ENCODE assay signal across 8 cellular contexts in the genomic region with DNA sequence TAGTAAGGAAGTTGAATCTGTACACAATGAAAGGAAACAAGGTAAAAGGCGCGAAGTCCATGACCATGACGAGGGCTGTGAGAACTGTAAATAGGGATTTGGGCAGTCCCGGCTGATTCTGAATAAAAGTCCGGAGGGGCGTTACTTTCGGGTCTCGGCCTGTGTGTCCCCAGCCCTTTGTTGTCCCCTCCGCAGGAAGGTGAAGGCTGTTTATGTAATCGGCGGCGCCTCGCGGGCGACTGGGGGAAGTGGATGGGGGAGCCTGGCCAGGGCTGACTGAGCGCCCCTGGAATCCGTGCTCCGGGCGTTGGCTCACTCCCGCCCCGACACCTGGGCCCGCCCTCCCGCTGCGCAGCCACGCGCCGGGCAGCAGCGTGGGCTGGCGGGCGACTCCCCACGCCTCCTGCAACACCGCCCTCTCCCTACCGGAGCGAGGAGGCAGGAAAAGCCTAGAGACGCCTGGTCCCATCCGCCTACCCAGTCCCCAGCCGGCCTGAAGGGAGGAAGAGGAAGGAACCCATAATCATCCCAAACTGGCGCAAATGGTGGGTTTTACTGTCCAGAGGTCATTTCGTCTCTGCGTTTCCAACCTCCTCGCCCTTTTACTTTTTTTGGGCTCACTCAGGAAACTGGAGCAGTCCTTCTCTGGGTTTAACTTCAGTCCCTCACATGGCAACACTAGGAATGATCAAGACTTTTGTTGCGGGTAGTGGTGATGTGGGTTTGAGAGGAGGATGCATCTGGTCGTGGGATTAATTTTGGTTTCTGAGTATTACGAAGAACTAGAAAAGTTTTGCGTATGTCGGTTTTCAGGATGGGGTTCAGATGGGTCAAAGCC. TPM values are rescaled to one million over a fixed set of nuclear protein-coding genes. Genes with fewer than 3 reads are reported as not detected.
DNase-seq lines count a peak whose midpoint lies in the region; ATAC-seq and TF ChIP-seq lines count a peak whose summit lies in the region.

No MANE protein-coding gene starts in this region.

- peaks cover 14 to 57% (median 32%) of the 10 kb centered on the region in 4 donors for H3K4me1 Mint-ChIP-seq in CD4-positive, CD25-positive, alpha-beta regulatory T cell
- H3K4me1 Mint-ChIP-seq in activated naive CD8-positive, alpha-beta T cell treated with anti-CD3 and anti-CD28 coated beads, Interleukin-2, amount 50 U/mL, for 24 hours: peaks cover 44% of the 10 kb centered on the region
- peaks cover 36 to 42% of the 10 kb centered on the region in 2 donors for H3K4me1 Mint-ChIP-seq in immature natural killer cell
- H3K4me1 Mint-ChIP-seq in stimulated activated effector memory CD8-positive, alpha-beta T cell treated with anti-CD3 and anti-CD28 coated beads, Interleukin-12 subunit alpha, Interleukin-12 subunit beta, amount 100 ng/mL, for 72 hours: peaks cover 35% of the 10 kb centered on the region

- peaks cover 52% of the 10 kb centered on the region for H3K27me3 ChIP-seq in CD4-positive, CD25-positive, alpha-beta regulatory T cell (ENCODE audit: control insufficient read depth, insufficient read depth, low read length)
- H3K27me3 ChIP-seq in KMS-11 (ENCODE audit: insufficient read depth, low read depth): peaks cover 25% of the 10 kb centered on the region; the same call in 1 of the 2 replicates

- H3K9me3 Mint-ChIP-seq in CD4-positive, CD25-positive, alpha-beta regulatory T cell: peaks cover 0 to 3% (median 0%) of the 10 kb centered on the region in 7 donors
- H3K9me3 Mint-ChIP-seq in activated naive CD8-positive, alpha-beta T cell treated with anti-CD3 and anti-CD28 coated beads, Interleukin-2, amount 50 U/mL, for 24 hours: no peaks in the 10 kb centered on the region
- no peaks in the 10 kb centered on the region for H3K9me3 Mint-ChIP-seq in immature natural killer cell
- no peaks in the 10 kb centered on the region for H3K9me3 Mint-ChIP-seq in stimulated activated effector memory CD8-positive, alpha-beta T cell treated with anti-CD3 and anti-CD28 coated beads, Interleukin-12 subunit alpha, Interleukin-12 subunit beta, amount 100 ng/mL, for 72 hours

- H3K27ac Mint-ChIP-seq in CD4-positive, CD25-positive, alpha-beta regulatory T cell: peak overlapping the region in 2 of 3 donors; percentile 8 to 59
- H3K27ac Mint-ChIP-seq in activated naive CD8-positive, alpha-beta T cell treated with anti-CD3 and anti-CD28 coated beads, Interleukin-2, amount 50 U/mL, for 24 hours: no peak overlapping the region
- H3K27ac Mint-ChIP-seq in immature natural killer cell: peak overlapping the region in 2 of 6 donors; percentile 7 to 46
- no peak overlapping the region for H3K27ac Mint-ChIP-seq in stimulated activated effector memory CD8-positive, alpha-beta T cell treated with anti-CD3 and anti-CD28 coated beads, Interleukin-12 subunit alpha, Interleukin-12 subunit beta, amount 100 ng/mL, for 72 hours

- H2AFZ ChIP-seq in KMS-11 (ENCODE audit: low read depth): peak overlapping the region; percentile 84

- no peaks in the 10 kb centered on the region for H4K20me1 ChIP-seq in KMS-11 (ENCODE audit: insufficient read depth)

- H3K79me2 ChIP-seq in KMS-11 (ENCODE audit: insufficient read depth, low read depth): no peaks in the 10 kb centered on the region

- H3K4me3 ChIP-seq in CD4-positive, CD25-positive, alpha-beta regulatory T cell (ENCODE audit: low read depth, low read length): peak overlapping the region; percentile 73
- no peak overlapping the region for H3K4me3 ChIP-seq in KMS-11 (IDR thresholded peaks at IDR 0.05; ENCODE audit: insufficient read depth, low read depth, low read length)

- no peaks in the 10 kb centered on the region for H3K36me3 ChIP-seq in CD4-positive, CD25-positive, alpha-beta regulatory T cell (ENCODE audit: control insufficient read depth, insufficient read depth, low read length)
- no peaks in the 10 kb centered on the region for H3K36me3 ChIP-seq in KMS-11 (ENCODE audit: insufficient read depth)

- peak in 2 of 3 donors; percentile 10 to 13 for DNase-seq in CD4-positive, CD25-positive, alpha-beta regulatory T cell
- peak; percentile 17 for DNase-seq in activated naive CD8-positive, alpha-beta T cell treated with anti-CD3 and anti-CD28 coated beads, Interleukin-2, amount 50 U/mL, for 24 hours
- DNase-seq in immature natural killer cell (no peak), GOT3 (lab: John Stamatoyannopoulos, UW) (no peak)
- DNase-seq in stimulated activated effector memory CD8-positive, alpha-beta T cell treated with anti-CD3 and anti-CD28 coated beads, Interleukin-12 subunit alpha, Interleukin-12 subunit beta, amount 100 ng/mL, for 72 hours (ENCODE audit: low spot score in 2 of 2): no peak

- H3K4me3 Mint-ChIP-seq in CD4-positive, CD25-positive, alpha-beta regulatory T cell: peak overlapping the region; percentile 66 to 92 (median 90)
- H3K4me3 Mint-ChIP-seq in activated naive CD8-positive, alpha-beta T cell treated with anti-CD3 and anti-CD28 coated beads, Interleukin-2, amount 50 U/mL, for 24 hours: peak overlapping the region; percentile 78
- peak overlapping the region; percentile 79 to 93 (median 86) for H3K4me3 Mint-ChIP-seq in immature natural killer cell
- H3K4me3 Mint-ChIP-seq in stimulated activated effector memory CD8-positive, alpha-beta T cell treated with anti-CD3 and anti-CD28 coated beads, Interleukin-12 subunit alpha, Interleukin-12 subunit beta, amount 100 ng/mL, for 72 hours: peak overlapping the region; percentile 70

- H3K9ac ChIP-seq in KMS-11: peak overlapping the region; percentile 45; the same call in 1 of the 2 replicates

- H3K27ac ChIP-seq in CD4-positive, CD25-positive, alpha-beta regulatory T cell (ENCODE audit: insufficient read depth, low read length, poor library complexity, severe bottlenecking): no peak overlapping the region
- H3K27ac ChIP-seq in KMS-11: no peak overlapping the region

- no peaks in the 10 kb centered on the region for H3K9me3 ChIP-seq in CD4-positive, CD25-positive, alpha-beta regulatory T cell (ENCODE audit: control insufficient read depth in 2 of 2, low read length in 2 of 2)

- no peak for TF ChIP-seq CTCF in KMS-11 (conservative IDR thresholded peaks at IDR 0.05; ENCODE audit: low read depth, low read length)

- peak overlapping the region; percentile 85 for H3K4me2 ChIP-seq in KMS-11

- H3K36me3 Mint-ChIP-seq in CD4-positive, CD25-positive, alpha-beta regulatory T cell: no peaks in the 10 kb centered on the region
- H3K36me3 Mint-ChIP-seq in activated naive CD8-positive, alpha-beta T cell treated with anti-CD3 and anti-CD28 coated beads, Interleukin-2, amount 50 U/mL, for 24 hours (ENCODE audit: low read depth): no peaks in the 10 kb centered on the region
- no peaks in the 10 kb centered on the region for H3K36me3 Mint-ChIP-seq in immature natural killer cell
- no peaks in the 10 kb centered on the region for H3K36me3 Mint-ChIP-seq in stimulated activated effector memory CD8-positive, alpha-beta T cell treated with anti-CD3 and anti-CD28 coated beads, Interleukin-12 subunit alpha, Interleukin-12 subunit beta, amount 100 ng/mL, for 72 hours

- H3K4me1 ChIP-seq in CD4-positive, CD25-positive, alpha-beta regulatory T cell (ENCODE audit: control insufficient read depth, insufficient read depth, low read length, poor library complexity, severe bottlenecking): peaks cover 37% of the 10 kb centered on the region
- H3K4me1 ChIP-seq in KMS-11 (ENCODE audit: low read depth, poor library complexity, severe bottlenecking): peaks cover 37% of the 10 kb centered on the region

- H3K27me3 Mint-ChIP-seq in CD4-positive, CD25-positive, alpha-beta regulatory T cell: peaks cover 81% of the 10 kb centered on the region
- H3K27me3 Mint-ChIP-seq in activated naive CD8-positive, alpha-beta T cell treated with anti-CD3 and anti-CD28 coated beads, Interleukin-2, amount 50 U/mL, for 24 hours: peaks cover 49% of the 10 kb centered on the region
- peaks cover 22 to 42% (median 29%) of the 10 kb centered on the region in 3 donors for H3K27me3 Mint-ChIP-seq in immature natural killer cell (ENCODE audit: low read depth in 3 of 3)

- ATAC-seq in CD4-positive, CD25-positive, alpha-beta regulatory T cell (ENCODE audit: low read depth in 2 of 2): no peak
- ATAC-seq in activated naive CD8-positive, alpha-beta T cell treated with anti-CD3 and anti-CD28 coated beads, Interleukin-2, amount 50 U/mL, for 24 hours: no peak
- ATAC-seq in stimulated activated effector memory CD8-positive, alpha-beta T cell treated with anti-CD3 and anti-CD28 coated beads, Interleukin-12 subunit alpha, Interleukin-12 subunit beta, amount 100 ng/mL, for 72 hours: no peak
- ATAC-seq in GM18858 (IDR thresholded peaks at IDR 0.05; ENCODE audit: unreplicated experiment): no peak
- no peak for ATAC-seq in HG03025 (IDR thresholded peaks at IDR 0.05; ENCODE audit: low FRiP score, unreplicated experiment)

RNA-seq across cellular contexts. Expression of gene TRIM31, which starts 12.1 kb away (rescaled TPM):
- total RNA-seq in CD4-positive, CD25-positive, alpha-beta regulatory T cell: not detected
- under 1 TPM in 2 of 4 donors, not detected in 2; 0.13 to 0.18 TPM for polyA plus RNA-seq in CD4-positive, CD25-positive, alpha-beta regulatory T cell
- polyA plus RNA-seq in immature natural killer cell: not detected

RNA-seq across cellular contexts. Expression of gene RNF39, which starts 25.2 kb away (rescaled TPM):
- not detected for total RNA-seq in CD4-positive, CD25-positive, alpha-beta regulatory T cell
- polyA plus RNA-seq in CD4-positive, CD25-positive, alpha-beta regulatory T cell: under 1 TPM in 2 of 4 donors, not detected in 2; 0.14 to 0.23 TPM
- not detected for polyA plus RNA-seq in immature natural killer cell

RNA-seq across cellular contexts. Expression of gene PPP1R11, which starts 33.8 kb away (rescaled TPM):
- total RNA-seq in CD4-positive, CD25-positive, alpha-beta regulatory T cell: 59.4 TPM
- 100 to 1,000 TPM in 1 of 4 donors, 10 to 100 TPM in 3; 91.1 to 101 (median 96.0) TPM for polyA plus RNA-seq in CD4-positive, CD25-positive, alpha-beta regulatory T cell
- polyA plus RNA-seq in immature natural killer cell: 100 to 1,000 TPM in 1 of 3 donors, 10 to 100 TPM in 2; 72.9 to 129 (median 98.8) TPM

RNA-seq across cellular contexts. Expression of gene TRIM40, which starts 35.1 kb away (rescaled TPM):
- 0.39 TPM for total RNA-seq in CD4-positive, CD25-positive, alpha-beta regulatory T cell
- not detected for polyA plus RNA-seq in CD4-positive, CD25-positive, alpha-beta regulatory T cell
- polyA plus RNA-seq in immature natural killer cell: not detected

RNA-seq across cellular contexts. Expression of gene POLR1H, which starts 39.7 kb away (rescaled TPM):
- total RNA-seq in CD4-positive, CD25-positive, alpha-beta regulatory T cell: 37.8 TPM
- polyA plus RNA-seq in CD4-positive, CD25-positive, alpha-beta regulatory T cell: 100 to 1,000 TPM; 108 to 133 (median 122) TPM
- polyA plus RNA-seq in immature natural killer cell: 100 to 1,000 TPM in 1 of 3 donors, 10 to 100 TPM in 2; 68.8 to 114 (median 87.2) TPM

Comparison
In these comparisons a context has a peak if more than half of its experiments do, and no peak if none do; other contexts are left out.
1. DNase-seq: peak in CD4-positive, CD25-positive, alpha-beta regulatory T cell (2 of 3) and activated naive CD8-positive, alpha-beta T cell treated with anti-CD3 and anti-CD28 coated beads, Interleukin-2, amount 50 U/mL, for 24 hours (single experiment); none in immature natural killer cell (0 of 3), stimulated activated effector memory CD8-positive, alpha-beta T cell treated with anti-CD3 and anti-CD28 coated beads, Interleukin-12 subunit alpha, Interleukin-12 subunit beta, amount 100 ng/mL, for 72 hours (0 of 2) and GOT3 (single experiment).
2. H3K27ac Mint-ChIP-seq: peak in CD4-positive, CD25-positive, alpha-beta regulatory T cell (2 of 3); none in activated naive CD8-positive, alpha-beta T cell treated with anti-CD3 and anti-CD28 coated beads, Interleukin-2, amount 50 U/mL, for 24 hours (single experiment) and stimulated activated effector memory CD8-positive, alpha-beta T cell treated with anti-CD3 and anti-CD28 coated beads, Interleukin-12 subunit alpha, Interleukin-12 subunit beta, amount 100 ng/mL, for 72 hours (single experiment).
3. Peak in every context shown above with its lines, with median percentiles within 50 percentile points of each other: H3K4me3 Mint-ChIP-seq.